ENCODE assay signal across 11 cellular contexts in genomic region chr19:35211545-35212230, GRCh38. TPM values are rescaled to one million over a fixed set of nuclear protein-coding genes. Genes with fewer than 3 reads are reported as not detected.
DNase-seq lines count a peak whose midpoint lies in the region; ATAC-seq, FAIRE-seq and TF ChIP-seq lines count a peak whose summit lies in the region.
"Had no signal": no experiment of that assay in that cellular context is flagged by ENCODE, and none has a peak within 500 bp of the region (broad histone marks: within the 10 kb centered on the region; RNA-seq: fewer than 3 reads in every experiment).

No MANE protein-coding gene starts in this region.

- H3K27ac ChIP-seq in GM12878 (ENCODE audit: control insufficient read depth, insufficient read depth) = no peak overlapping the region
- H3K27ac ChIP-seq in parathyroid adenoma = peak overlapping the region; percentile 12

- H3K36me3 ChIP-seq in GM12878 (ENCODE audit: control insufficient read depth in 2 of 2, insufficient read depth in 2 of 2, low read length in 1 of 2) (no peaks in the 10 kb centered on the region), parathyroid adenoma (ENCODE audit: control insufficient read depth, insufficient read depth, low read length) (no peaks in the 10 kb centered on the region)

- CTCF ChIA-PET in GM12878 (lab: Yijun Ruan, JAX) = interaction anchor here (1.1 to 1.4 kb wide), 3 partner anchors 39 to 70 kb away, joined by 3 to 5 read pairs (median 3); no protein-coding TSS in a partner anchor

- RAD21 ChIA-PET in GM12878 (lab: Charles Lee; ENCODE audit: unreplicated experiment) = interaction anchor here (1.4 kb wide), 1 partner anchor 70 kb away, joined by 5 read pairs; no protein-coding TSS in a partner anchor

- intact Hi-C loops in GM12878 (cut with micrococcal nuclease; ENCODE audit: unreplicated experiment) = no loop called here

- H3K79me2 ChIP-seq in GM12878 (ENCODE audit: control insufficient read depth, insufficient read depth, low read length) (no peaks in the 10 kb centered on the region), parathyroid adenoma (no peaks in the 10 kb centered on the region)

- no TSS peak for BruUV-seq in GM12878 (replicated peaks; lab: Mats Ljungman, UMichigan)

- no peak for TF ChIP-seq EP300 in GM12878 (IDR thresholded peaks at IDR 0.05; ENCODE audit: borderline replicate concordance in 1 of 2, control insufficient read depth in 1 of 2, low read depth in 2 of 2, low read length in 2 of 2)

- no peaks in the 10 kb centered on the region; the same call in 2 of the 3 replicates for H3K9me3 ChIP-seq in GM12878 (replicated peaks; ENCODE audit: control insufficient read depth, insufficient read depth, low read length)
- no peaks in the 10 kb centered on the region for H3K9me3 ChIP-seq in parathyroid adenoma (ENCODE audit: control insufficient read depth, low read length)

- no peaks in the 10 kb centered on the region for H4K20me1 ChIP-seq in GM12878 (ENCODE audit: control insufficient read depth, insufficient read depth)

- H2AFZ ChIP-seq in GM12878 (ENCODE audit: control insufficient read depth, low read depth, low read length) (peak overlapping the region; percentile 2), parathyroid adenoma (no peak overlapping the region)

- FAIRE-seq in GM12878 (lab: Jason Lieb, UNC) = no peak

- 49% methylated on average over 7 of the region's 7 CpGs for WGBS in GM12878 (ENCODE audit: insufficient coverage, insufficient replicate concordance, low lambda C conversion rate, missing lambda C conversion rate)

- SMC1A ChIA-PET in GM12878 (lab: Charles Lee; ENCODE audit: uncharacterized antibody, unreplicated experiment) = interaction anchor here (0.9 to 1.1 kb wide), 2 partner anchors 40 to 50 kb away, joined by 3 to 4 read pairs; no protein-coding TSS in a partner anchor

- no peak for ATAC-seq in GM12878
- ATAC-seq in HG03196 (IDR thresholded peaks at IDR 0.05; ENCODE audit: unreplicated experiment) = no peak
- ATAC-seq in HG03135 (IDR thresholded peaks at IDR 0.05; ENCODE audit: unreplicated experiment) = no peak

- TF ChIP-seq CTCF in GM12878 (IDR thresholded peaks at IDR 0.05 in 2 of 3, conservative IDR thresholded peaks at IDR 0.05 in 1 of 3; ENCODE audit: control insufficient read depth in 2 of 3, extremely low read depth in 1 of 3, insufficient read depth in 1 of 3, low read depth in 3 of 3, low read length in 3 of 3) = no peak
- no peak for TF ChIP-seq CTCF in parathyroid adenoma (IDR thresholded peaks at IDR 0.05)

- no peak overlapping the region for H3K4me2 ChIP-seq in GM12878 (ENCODE audit: control insufficient read depth, insufficient read depth)
- H3K4me2 ChIP-seq in parathyroid adenoma (ENCODE audit: low read length) = no peak overlapping the region

- in situ Hi-C loops in GM12878 (cut with MboI) = no loop called here

- peak; percentile 28 for DNase-seq in Ammon's horn (ENCODE audit: low spot score)
- DNase-seq in UCSD-AML1 (lab: John Stamatoyannopoulos, UW; ENCODE audit: unreplicated experiment) = peak; percentile 74
- no peak for DNase-seq in GM12878 (ENCODE audit: low read depth, low spot score)
- DNase-seq in ecto neural progenitor cell (ENCODE audit: low spot score) = no peak
- DNase-seq in NCI-H1436 (lab: John Stamatoyannopoulos, UW) = no peak
- DNase-seq: amygdala had no signal

- no peak for TF ChIP-seq RAD21 in GM12878 (IDR thresholded peaks at IDR 0.05; ENCODE audit: insufficient read depth, low read depth, low read length)

- POLR2A ChIA-PET in GM12878 (lab: Charles Lee) = no interaction called here

- H3K4me3 ChIP-seq in GM12878 (no peak overlapping the region), parathyroid adenoma (ENCODE audit: low read depth, low read length) (no peak overlapping the region)

- H3K4me1 ChIP-seq in GM12878 (ENCODE audit: control insufficient read depth, insufficient read depth, low read length) = peaks cover 45% of the 10 kb centered on the region
- peaks cover 18% of the 10 kb centered on the region for H3K4me1 ChIP-seq in parathyroid adenoma

- H3K9ac ChIP-seq in GM12878 (ENCODE audit: control insufficient read depth, insufficient read depth, low read length) = no peak overlapping the region
- H3K9ac ChIP-seq in parathyroid adenoma = no peak overlapping the region

- TF ChIP-seq POLR2A in GM12878 (IDR thresholded peaks at IDR 0.05; ENCODE audit: low read depth, low read length) = no peak

- H3K27me3 ChIP-seq in GM12878 (replicated peaks in 1 of 2; ENCODE audit: control insufficient read depth in 2 of 2, insufficient read depth in 2 of 2, low read length in 1 of 2) (no peaks in the 10 kb centered on the region), parathyroid adenoma (ENCODE audit: control insufficient read depth, insufficient read depth, low read length) (no peaks in the 10 kb centered on the region)

RNA-seq across cellular contexts. Expression of gene FAM187B, which starts 16.9 kb away (rescaled TPM):
- total RNA-seq in GM12878 (2013; cell fraction: nucleolus; rRNA removed) = not detected in 2 replicates
- total RNA-seq in GM12878 (2014; rRNA removed) (not detected in 2 replicates), GM12878 (2014; rRNA removed; fragmentation: Illumina TruSeq; extraction: Trizol) (not detected in 2 replicates), GM12878 (2021) (not detected in 2 replicates)
- polyA plus RNA-seq in GM12878 (2011; ENCODE audit: low read depth) = not detected
- polyA plus RNA-seq in GM12878 (2011; rRNA removed) (0.05 TPM in 1 of 2 replicates, not detected in the other), GM12878 (2014; fragmentation: Illumina TruSeq; extraction: Trizol) (not detected in 2 replicates), GM12878 (2014; fragmentation: Nextera tagmentation; extraction: Ambion mirVana) (not detected), GM12878 (2014; rRNA removed) (not detected in 2 replicates), GM12878 (2016; fragmentation: Nextera tagmentation; extraction: Ambion mirVana) (not detected)
- polyA plus RNA-seq in GM12878 (2011; cell fraction: cytosol; rRNA removed) = not detected in 2 replicates
- not detected in 2 replicates for polyA plus RNA-seq in GM12878 (2011; cell fraction: nucleus; rRNA removed)
- not detected in 2 replicates for polyA plus RNA-seq in GM12878 (2012)
- not detected in 2 replicates for polyA minus RNA-seq in GM12878 (2011; rRNA and poly(A)+ RNA removed)
- polyA minus RNA-seq in GM12878 (2011; cell fraction: cytosol; rRNA and poly(A)+ RNA removed) = not detected in 2 replicates
- polyA minus RNA-seq in GM12878 (2011; cell fraction: nucleus; rRNA and poly(A)+ RNA removed) = not detected in 2 replicates
- polyA plus RNA-seq: AG04450, neural cell had no signal

RNA-seq across cellular contexts. Expression of gene LSR, which starts 37.1 kb away (rescaled TPM):
- total RNA-seq in GM12878 (2013; cell fraction: nucleolus; rRNA removed) = 33.1 and 34.6 TPM in 2 replicates
- total RNA-seq in GM12878 (2014; rRNA removed) = 36.9 and 48.1 TPM in 2 replicates
- total RNA-seq in GM12878 (2014; rRNA removed; fragmentation: Illumina TruSeq; extraction: Trizol) = 7.5 and 14.4 TPM in 2 replicates
- 44.1 and 48.8 TPM in 2 replicates for total RNA-seq in GM12878 (2021)
- 7.4 TPM for polyA plus RNA-seq in GM12878 (2011; ENCODE audit: low read depth)
- 6.1 and 24.3 TPM in 2 replicates for polyA plus RNA-seq in GM12878 (2011; rRNA removed)
- polyA plus RNA-seq in GM12878 (2011; cell fraction: cytosol; rRNA removed) = 22.8 and 24.7 TPM in 2 replicates
- 64.4 and 68.8 TPM in 2 replicates for polyA plus RNA-seq in GM12878 (2011; cell fraction: nucleus; rRNA removed)
- 20.0 and 27.4 TPM in 2 replicates for polyA plus RNA-seq in GM12878 (2012)
- 3.3 and 12.4 TPM in 2 replicates for polyA plus RNA-seq in GM12878 (2014; fragmentation: Illumina TruSeq; extraction: Trizol)
- polyA plus RNA-seq in GM12878 (2014; fragmentation: Nextera tagmentation; extraction: Ambion mirVana) = under 1 TPM; 0.26 to 0.84 TPM
- polyA plus RNA-seq in GM12878 (2014; rRNA removed) = 28.3 and 37.6 TPM in 2 replicates
- polyA plus RNA-seq in GM12878 (2016; fragmentation: Nextera tagmentation; extraction: Ambion mirVana) = 10 to 100 TPM; 35.7 to 53.9 TPM
- polyA minus RNA-seq in GM12878 (2011; rRNA and poly(A)+ RNA removed) = 21.7 and 34.3 TPM in 2 replicates
- polyA minus RNA-seq in GM12878 (2011; cell fraction: cytosol; rRNA and poly(A)+ RNA removed) = 35.6 and 45.4 TPM in 2 replicates
- 41.6 and 85.2 TPM in 2 replicates for polyA minus RNA-seq in GM12878 (2011; cell fraction: nucleus; rRNA and poly(A)+ RNA removed)
- polyA plus RNA-seq: neural cell had no signal

RNA-seq across cellular contexts. Expression of gene USF2, which starts 57.1 kb away (rescaled TPM):
- 101 and 123 TPM in 2 replicates for total RNA-seq in GM12878 (2013; cell fraction: nucleolus; rRNA removed)
- total RNA-seq in GM12878 (2014; rRNA removed) = 80.2 and 94.2 TPM in 2 replicates
- total RNA-seq in GM12878 (2014; rRNA removed; fragmentation: Illumina TruSeq; extraction: Trizol) = 49.2 and 62.2 TPM in 2 replicates
- 131 and 143 TPM in 2 replicates for total RNA-seq in GM12878 (2021)
- polyA plus RNA-seq in GM12878 (2011; ENCODE audit: low read depth) = 38.1 TPM
- polyA plus RNA-seq in GM12878 (2011; rRNA removed) = 108 and 157 TPM in 2 replicates
- polyA plus RNA-seq in GM12878 (2011; cell fraction: cytosol; rRNA removed) = 108 and 167 TPM in 2 replicates
- polyA plus RNA-seq in GM12878 (2011; cell fraction: nucleus; rRNA removed) = 228 and 254 TPM in 2 replicates
- 133 and 151 TPM in 2 replicates for polyA plus RNA-seq in GM12878 (2012)
- polyA plus RNA-seq in GM12878 (2014; fragmentation: Illumina TruSeq; extraction: Trizol) = 47.1 and 68.9 TPM in 2 replicates
- 1 to 10 TPM in 1 of 2 experiments, under 1 TPM in 1; 0.56 to 2.1 TPM for polyA plus RNA-seq in GM12878 (2014; fragmentation: Nextera tagmentation; extraction: Ambion mirVana)
- polyA plus RNA-seq in GM12878 (2014; rRNA removed) = 131 and 157 TPM in 2 replicates
- 10 to 100 TPM; 13.4 to 13.6 TPM for polyA plus RNA-seq in GM12878 (2016; fragmentation: Nextera tagmentation; extraction: Ambion mirVana)
- polyA minus RNA-seq in GM12878 (2011; rRNA and poly(A)+ RNA removed) = 84.5 and 85.5 TPM in 2 replicates
- 46.8 and 58.7 TPM in 2 replicates for polyA minus RNA-seq in GM12878 (2011; cell fraction: cytosol; rRNA and poly(A)+ RNA removed)
- polyA minus RNA-seq in GM12878 (2011; cell fraction: nucleus; rRNA and poly(A)+ RNA removed) = 33.0 and 57.6 TPM in 2 replicates

RNA-seq across cellular contexts. Expression of gene FXYD5, which starts 57.2 kb away (rescaled TPM):
- 52.2 and 59.7 TPM in 2 replicates for total RNA-seq in GM12878 (2013; cell fraction: nucleolus; rRNA removed)
- total RNA-seq in GM12878 (2014; rRNA removed) (87.9 and 98.5 TPM in 2 replicates), GM12878 (2014; rRNA removed; fragmentation: Illumina TruSeq; extraction: Trizol) (81.3 and 93.1 TPM in 2 replicates), GM12878 (2021) (94.7 and 106 TPM in 2 replicates)
- 80.1 TPM for polyA plus RNA-seq in GM12878 (2011; ENCODE audit: low read depth)
- polyA plus RNA-seq in GM12878 (2011; rRNA removed) (46.4 and 82.4 TPM in 2 replicates), GM12878 (2014; fragmentation: Illumina TruSeq; extraction: Trizol) (117 and 159 TPM in 2 replicates), GM12878 (2014; fragmentation: Nextera tagmentation; extraction: Ambion mirVana) (10 to 100 TPM; 30.0 to 50.9 TPM), GM12878 (2014; rRNA removed) (63.2 and 73.1 TPM in 2 replicates), GM12878 (2016; fragmentation: Nextera tagmentation; extraction: Ambion mirVana) (100 to 1,000 TPM; 105 to 118 TPM)
- 211 and 223 TPM in 2 replicates for polyA plus RNA-seq in GM12878 (2011; cell fraction: cytosol; rRNA removed)
- 94.1 and 97.6 TPM in 2 replicates for polyA plus RNA-seq in GM12878 (2011; cell fraction: nucleus; rRNA removed)
- polyA plus RNA-seq in GM12878 (2012) = 141 and 168 TPM in 2 replicates
- polyA minus RNA-seq in GM12878 (2011; rRNA and poly(A)+ RNA removed) = 128 and 219 TPM in 2 replicates
- polyA minus RNA-seq in GM12878 (2011; cell fraction: cytosol; rRNA and poly(A)+ RNA removed) = 99.8 and 105 TPM in 2 replicates
- polyA minus RNA-seq in GM12878 (2011; cell fraction: nucleus; rRNA and poly(A)+ RNA removed) = 31.8 and 51.6 TPM in 2 replicates
- polyA plus RNA-seq: neural cell had no signal

Comparison
In these comparisons a context has a peak if more than half of its experiments do, and no peak if none do; other contexts are left out.
1. DNase-seq: peak in Ammon's horn (single experiment) and UCSD-AML1 (single experiment); none in GM12878 (single experiment), ecto neural progenitor cell (single experiment) and NCI-H1436 (single experiment).